Comparison of ENCODE assay signal across 24 cellular contexts in genomic region chr1:111908222-111908621, GRCh38.
DNase-seq lines count a peak whose midpoint lies in the region; ATAC-seq, FAIRE-seq and TF ChIP-seq lines count a peak whose summit lies in the region.
"Had no signal": no experiment of that assay in that cellular context is flagged by ENCODE, and none has a peak within 500 bp of the region (broad histone marks: within the 10 kb centered on the region; RNA-seq: fewer than 3 reads in every experiment).

No MANE protein-coding gene starts in this region.

- H3K36me3 ChIP-seq in heart left ventricle: no peaks in the 10 kb centered on the region
- no peaks in the 10 kb centered on the region for H3K36me3 ChIP-seq in endodermal cell (ENCODE audit: control insufficient read depth, insufficient read depth, low read length)
- H3K36me3 ChIP-seq in left lung: no peaks in the 10 kb centered on the region
- no peaks in the 10 kb centered on the region for H3K36me3 ChIP-seq in uterus
- H3K36me3 ChIP-seq: BLaER1 treated with 17β-estradiol and CSF1 and Interleukin-3, amounts not matched to agents 10 nM and 100 nM had no signal

- CTCF ChIA-PET in MCF 10A (lab: Yijun Ruan, JAX): no interaction called here

- H3K4me1 Mint-ChIP-seq in brain (peaks cover 88% of the 10 kb centered on the region), endodermal cell (peaks cover 17% of the 10 kb centered on the region), MCF 10A (ENCODE audit: insufficient read depth, unreplicated experiment) (no peaks in the 10 kb centered on the region)
- H3K4me1 Mint-ChIP-seq: B cell had no signal

- BruUV-seq in MCF 10A (replicated peaks; lab: Mats Ljungman, UMichigan): no TSS peak

- H3K9me3 Mint-ChIP-seq in brain (peaks cover 0 to 1% (median 0%) of the 10 kb centered on the region in 5 experiments), endodermal cell (peaks cover 6% of the 10 kb centered on the region), MCF 10A (ENCODE audit: unreplicated experiment) (no peaks in the 10 kb centered on the region)
- H3K9me3 Mint-ChIP-seq: CD8-positive, alpha-beta T cell had no signal

- peak overlapping the region in 1 of 5 experiments; percentile 9 for H3K4me3 Mint-ChIP-seq in brain
- H3K4me3 Mint-ChIP-seq in endodermal cell: no peak overlapping the region
- H3K4me3 Mint-ChIP-seq in MCF 10A (ENCODE audit: unreplicated experiment): no peak overlapping the region
- H3K4me3 Mint-ChIP-seq: B cell; CD4-positive, alpha-beta T cell; CD8-positive, alpha-beta T cell had no signal

- WGBS in heart left ventricle, 4 donors: 82 to 96% (median 87%) methylated on average over 1 of the region's 1 CpG
- 43 to 50% methylated on average over 1 of the region's 1 CpG for WGBS in endodermal cell (ENCODE audit: insufficient coverage in 1 of 2, insufficient read length in 1 of 2), 2 experiments

- no peak overlapping the region for H3K9ac ChIP-seq in endodermal cell (ENCODE audit: extremely low read depth, low read length, poor library complexity, severe bottlenecking)
- H3K9ac ChIP-seq: BLaER1 treated with 17β-estradiol and CSF1 and Interleukin-3, amounts not matched to agents 10 nM and 100 nM had no signal

- H3K27me3 ChIP-seq in heart left ventricle (no peaks in the 10 kb centered on the region), endodermal cell (ENCODE audit: control insufficient read depth, insufficient read depth, low read length, poor library complexity, severe bottlenecking) (peaks cover 23% of the 10 kb centered on the region), left lung (peaks cover 0 to 11% of the 10 kb centered on the region in 2 donors), uterus (no peaks in the 10 kb centered on the region)
- H3K27me3 ChIP-seq: BLaER1 treated with 17β-estradiol and CSF1 and Interleukin-3, amounts not matched to agents 10 nM and 100 nM had no signal

- H3K4me3 ChIP-seq in heart left ventricle: no peak overlapping the region
- H3K4me3 ChIP-seq in endodermal cell (ENCODE audit: low read length): no peak overlapping the region
- H3K4me3 ChIP-seq in left lung: no peak overlapping the region
- H3K4me3 ChIP-seq in uterus: no peak overlapping the region
- H3K4me3 ChIP-seq: A549; BLaER1 treated with 17β-estradiol and CSF1 and Interleukin-3, amounts not matched to agents 10 nM and 100 nM had no signal

- H3K4me1 ChIP-seq in heart left ventricle (peaks cover 0 to 59% (median 17%) of the 10 kb centered on the region in 12 donors), endodermal cell (ENCODE audit: control insufficient read depth, insufficient read depth, low read length) (peaks cover 10% of the 10 kb centered on the region), left lung (no peaks in the 10 kb centered on the region), uterus (no peaks in the 10 kb centered on the region)
- H3K4me1 ChIP-seq: A549, Caco-2 had no signal

- TF ChIP-seq POLR2A in heart left ventricle (IDR thresholded peaks at IDR 0.05) (no peak), uterus (IDR thresholded peaks at IDR 0.05) (no peak)

- DNase-seq in cardiac septum (ENCODE audit: low spot score) (peak; percentile 36), heart left ventricle (no peak), endodermal cell (peak; percentile 9), left lung (no peak), uterus (no peak), MCF 10A (ENCODE audit: unreplicated experiment) (no peak), D721Med (ENCODE audit: insufficient read length, low spot score) (no peak)
- DNase-seq: AML-193; Caco-2; Calu3; CD4-positive, alpha-beta T cell; CD8-positive, alpha-beta T cell; DMS 273 treated with DMSO at 0.1 percent for 48 hours; DMS79 treated with DMSO at 0.1 percent for 48 hours; GF-D8 had no signal

- POLR2A ChIA-PET in MCF 10A (lab: Yijun Ruan, JAX): no interaction called here

- ATAC-seq in heart left ventricle (no peak), left lung (peak; percentile 19)
- ATAC-seq: A549; CD8-positive, alpha-beta T cell had no signal

- intact Hi-C loops in cardiac septum (cut with DNase I) (loop anchor here (5.0 to 10.0 kb wide), 2 partner anchors 49 to 237 kb away; no protein-coding TSS in a partner anchor), heart left ventricle (cut with DNase I) (no loop called here), left lung (cut with DNase I) (no loop called here), uterus (cut with DNase I; ENCODE audit: low total_unique reads) (no loop called here), MCF 10A (cut with micrococcal nuclease) (no loop called here)

- no peak for FAIRE-seq in D721Med (lab: Jason Lieb, UNC)
- FAIRE-seq: A549, G401.6, GM12891, GM19239 had no signal

- H3K27me3 Mint-ChIP-seq in brain (no peaks in the 10 kb centered on the region), endodermal cell (ENCODE audit: insufficient read depth) (peaks cover 22% of the 10 kb centered on the region), MCF 10A (ENCODE audit: insufficient read depth, unreplicated experiment) (peaks cover 61% of the 10 kb centered on the region)

- H3K9me3 ChIP-seq in heart left ventricle: no peaks in the 10 kb centered on the region
- no peaks in the 10 kb centered on the region for H3K9me3 ChIP-seq in endodermal cell (ENCODE audit: control insufficient read depth, low read length)
- H3K9me3 ChIP-seq in left lung: no peaks in the 10 kb centered on the region
- H3K9me3 ChIP-seq in uterus: no peaks in the 10 kb centered on the region
- H3K9me3 ChIP-seq: A549; BLaER1 treated with 17β-estradiol and CSF1 and Interleukin-3, amounts not matched to agents 10 nM and 100 nM; Caco-2 had no signal

- H3K27ac ChIP-seq in heart left ventricle: no peak overlapping the region
- no peak overlapping the region for H3K27ac ChIP-seq in endodermal cell (ENCODE audit: low read depth, low read length)
- no peak overlapping the region for H3K27ac ChIP-seq in left lung
- no peak overlapping the region for H3K27ac ChIP-seq in uterus
- H3K27ac ChIP-seq: 22Rv1; A549; BLaER1 treated with 17β-estradiol and CSF1 and Interleukin-3, amounts not matched to agents 10 nM and 100 nM; C4-2B had no signal

- TF ChIP-seq CTCF in heart left ventricle (IDR thresholded peaks at IDR 0.05) (no peak), brain (conservative IDR thresholded peaks at IDR 0.05) (no peak), endodermal cell (conservative IDR thresholded peaks at IDR 0.05) (no peak), left lung (IDR thresholded peaks at IDR 0.05) (no peak), uterus (IDR thresholded peaks at IDR 0.05) (no peak), MCF 10A (IDR thresholded peaks at IDR 0.05; ENCODE audit: unreplicated experiment) (no peak), D721Med (IDR thresholded peaks at IDR 0.05; ENCODE audit: insufficient read depth, missing control alignments) (no peak)

- H3K36me3 Mint-ChIP-seq in brain: no peaks in the 10 kb centered on the region
- no peaks in the 10 kb centered on the region for H3K36me3 Mint-ChIP-seq in endodermal cell (ENCODE audit: low read depth)
- no peaks in the 10 kb centered on the region for H3K36me3 Mint-ChIP-seq in MCF 10A (ENCODE audit: insufficient read depth, unreplicated experiment)
- H3K36me3 Mint-ChIP-seq: CD8-positive, alpha-beta T cell had no signal

- peak overlapping the region; percentile 79 to 97 (median 94) for H3K27ac Mint-ChIP-seq in brain
- no peak overlapping the region for H3K27ac Mint-ChIP-seq in endodermal cell
- no peak overlapping the region for H3K27ac Mint-ChIP-seq in MCF 10A (ENCODE audit: low read depth, unreplicated experiment)
- H3K27ac Mint-ChIP-seq: B cell; CD4-positive, alpha-beta T cell; CD8-positive, alpha-beta T cell had no signal

Comparison
In these comparisons a context has a peak if more than half of its experiments do, and no peak if none do; other contexts are left out.
1. DNase-seq: peak in cardiac septum (single experiment) and endodermal cell (single experiment); none in heart left ventricle (0 of 5), left lung (0 of 2), uterus (0 of 2), MCF 10A (single experiment) and D721Med (single experiment).
2. H3K27ac Mint-ChIP-seq: peak in brain (5 of 5); none in endodermal cell (single experiment) and MCF 10A (single experiment).